In the genomic region with DNA sequence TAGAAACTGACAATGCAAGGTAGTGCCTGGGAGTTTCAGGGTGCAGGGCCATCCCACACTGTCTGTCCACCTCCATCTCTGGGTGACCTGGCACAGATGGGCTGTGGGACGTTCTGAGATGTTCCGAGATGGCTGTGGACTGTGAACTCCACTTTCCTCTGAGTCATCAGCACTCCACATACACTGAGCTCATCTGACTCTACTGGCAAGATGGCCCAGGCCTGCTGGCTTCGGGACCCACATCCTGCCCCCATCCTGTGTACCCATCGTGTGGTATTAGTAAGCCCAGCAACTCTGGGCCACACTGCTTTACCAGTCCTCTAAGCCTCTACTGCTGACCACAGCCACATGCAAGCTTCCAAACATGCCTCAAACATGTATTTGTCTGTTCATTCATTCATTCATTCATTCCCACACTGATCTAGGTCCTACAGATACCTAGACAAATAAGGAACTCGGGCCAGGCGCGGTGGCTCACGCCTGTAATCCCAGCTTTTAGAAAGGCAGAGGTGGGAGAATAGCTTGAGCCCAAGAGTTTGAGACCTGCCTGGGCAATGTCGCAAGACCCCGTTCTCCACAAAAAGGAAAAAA, we compare ENCODE assay signal across 12 cellular contexts.
DNase-seq lines count a peak whose midpoint lies in the region; ATAC-seq and TF ChIP-seq lines count a peak whose summit lies in the region.
"Had no signal": no experiment of that assay in that cellular context is flagged by ENCODE, and none has a peak within 500 bp of the region (broad histone marks: within the 10 kb centered on the region; RNA-seq: fewer than 3 reads in every experiment).

No MANE protein-coding gene starts in this region.

- H3K4me1 Mint-ChIP-seq in T-cell, result peaks cover 47 to 60% (median 54%) of the 10 kb centered on the region in 3 donors
- peaks cover 47% of the 10 kb centered on the region for H3K4me1 Mint-ChIP-seq in activated T-helper 2 cell treated with anti-CD3 and anti-CD28 coated beads, Interferon-gamma antibody, Interleukin-2, Interleukin-4, amounts not matched to agents 10 μg/mL and 5 μg/mL and 100 μg/mL, durations not matched to agents 14 hours and 24 hours and 36 hours (ENCODE audit: low read depth)
- peaks cover 51% of the 10 kb centered on the region for H3K4me1 Mint-ChIP-seq in memory B cell
- no peaks in the 10 kb centered on the region for H3K4me1 Mint-ChIP-seq in HFFc6 (ENCODE audit: low read depth)

- DNase-seq in A172 (ENCODE audit: low spot score) (peak; percentile 44), T-cell (peak in 33 of 34 experiments; percentile 20 to 66 (median 42)), memory B cell (ENCODE audit: low spot score in 2 of 2) (no peak), CD1c-positive myeloid dendritic cell (ENCODE audit: extremely low spot score) (no peak), HFFc6 (no peak), Right ventricle myocardium inferior (ENCODE audit: missing footprints) (no peak), medulla oblongata (ENCODE audit: extremely low spot score) (no peak)
- peak; percentile 27 for DNase-seq in activated T-helper 2 cell treated with anti-CD3 and anti-CD28 coated beads, Interferon-gamma antibody, Interleukin-2, Interleukin-4, amounts not matched to agents 10 μg/mL and 5 μg/mL and 100 μg/mL, durations not matched to agents 14 hours and 24 hours and 36 hours (ENCODE audit: low spot score)
- DNase-seq: erythroblast, kidney glomerular epithelial cell, NCI-H1694 treated with DMSO at 0.1 percent for 48 hours, substantia nigra had no signal

- peak overlapping the region in 1 of 3 donors; percentile 13 for H3K4me3 Mint-ChIP-seq in T-cell
- peak overlapping the region; percentile 1 for H3K4me3 Mint-ChIP-seq in activated T-helper 2 cell treated with anti-CD3 and anti-CD28 coated beads, Interferon-gamma antibody, Interleukin-2, Interleukin-4, amounts not matched to agents 10 μg/mL and 5 μg/mL and 100 μg/mL, durations not matched to agents 14 hours and 24 hours and 36 hours (ENCODE audit: low read depth)
- no peak overlapping the region for H3K4me3 Mint-ChIP-seq in memory B cell
- H3K4me3 Mint-ChIP-seq in HFFc6, result no peak overlapping the region

- POLR2A ChIA-PET in T-cell (lab: Charles Lee), result interaction anchor here (0.6 to 1.2 kb wide), 5 partner anchors 30 to 139 kb away, joined by 3 to 6 read pairs (median 3); no protein-coding TSS in a partner anchor

- H3K9me3 Mint-ChIP-seq in T-cell (no peaks in the 10 kb centered on the region), memory B cell (no peaks in the 10 kb centered on the region), HFFc6 (peaks cover 15% of the 10 kb centered on the region)
- no peaks in the 10 kb centered on the region for H3K9me3 Mint-ChIP-seq in activated T-helper 2 cell treated with anti-CD3 and anti-CD28 coated beads, Interferon-gamma antibody, Interleukin-2, Interleukin-4, amounts not matched to agents 10 μg/mL and 5 μg/mL and 100 μg/mL, durations not matched to agents 14 hours and 24 hours and 36 hours

- H3K27me3 Mint-ChIP-seq in T-cell (no peaks in the 10 kb centered on the region), memory B cell (no peaks in the 10 kb centered on the region), HFFc6 (ENCODE audit: insufficient read depth) (no peaks in the 10 kb centered on the region; the same call in 1 of the 2 replicates)
- no peaks in the 10 kb centered on the region for H3K27me3 Mint-ChIP-seq in activated T-helper 2 cell treated with anti-CD3 and anti-CD28 coated beads, Interferon-gamma antibody, Interleukin-2, Interleukin-4, amounts not matched to agents 10 μg/mL and 5 μg/mL and 100 μg/mL, durations not matched to agents 14 hours and 24 hours and 36 hours (ENCODE audit: low read depth)

- ATAC-seq in T-cell (replicated peaks in 1 of 4) (peak in 3 of 4 experiments; percentile 64 to 69 (median 66)), memory B cell (ENCODE audit: low read depth) (no peak), Right ventricle myocardium inferior (no peak)

- H3K36me3 Mint-ChIP-seq in T-cell (no peaks in the 10 kb centered on the region), memory B cell (no peaks in the 10 kb centered on the region), HFFc6 (ENCODE audit: low read depth) (no peaks in the 10 kb centered on the region)
- H3K36me3 Mint-ChIP-seq in activated T-helper 2 cell treated with anti-CD3 and anti-CD28 coated beads, Interferon-gamma antibody, Interleukin-2, Interleukin-4, amounts not matched to agents 10 μg/mL and 5 μg/mL and 100 μg/mL, durations not matched to agents 14 hours and 24 hours and 36 hours (ENCODE audit: low read depth), result peaks cover 8% of the 10 kb centered on the region

- no peak for TF ChIP-seq CTCF in HFFc6 (IDR thresholded peaks at IDR 0.05)

- CTCF ChIA-PET in T-cell (lab: Charles Lee), result interaction anchor here in 1 of 2 donors (0.6 to 1.6 kb wide), 3 partner anchors 29 to 106 kb away, joined by 3 to 5 read pairs (median 3); no protein-coding TSS in a partner anchor

- peak overlapping the region; percentile 92 to 93 for H3K27ac Mint-ChIP-seq in T-cell
- H3K27ac Mint-ChIP-seq in activated T-helper 2 cell treated with anti-CD3 and anti-CD28 coated beads, Interferon-gamma antibody, Interleukin-2, Interleukin-4, amounts not matched to agents 10 μg/mL and 5 μg/mL and 100 μg/mL, durations not matched to agents 14 hours and 24 hours and 36 hours, result peak overlapping the region; percentile 85
- H3K27ac Mint-ChIP-seq in memory B cell, result peak overlapping the region; percentile 100
- H3K27ac Mint-ChIP-seq in HFFc6, result no peak overlapping the region

- intact Hi-C loops in activated T-helper 2 cell treated with anti-CD3 and anti-CD28 coated beads, Interferon-gamma antibody, Interleukin-2, Interleukin-4, amounts not matched to agents 10 μg/mL and 5 μg/mL and 100 μg/mL, durations not matched to agents 14 hours and 24 hours and 36 hours (cut with micrococcal nuclease), result loop anchor here (1.0 kb wide), 2 partner anchors 85 to 133 kb away; no protein-coding TSS in a partner anchor
- intact Hi-C loops in Right ventricle myocardium inferior (cut with DNase I), result no loop called here

Comparison
In these comparisons a context has a peak if more than half of its experiments do, and no peak if none do; other contexts are left out.
1. DNase-seq: peak in A172 (single experiment), T-cell (33 of 34) and activated T-helper 2 cell treated with anti-CD3 and anti-CD28 coated beads, Interferon-gamma antibody, Interleukin-2, Interleukin-4, amounts not matched to agents 10 μg/mL and 5 μg/mL and 100 μg/mL, durations not matched to agents 14 hours and 24 hours and 36 hours (single experiment); none in memory B cell (0 of 2), CD1c-positive myeloid dendritic cell (single experiment), HFFc6 (single experiment), Right ventricle myocardium inferior (single experiment) and medulla oblongata (single experiment).
2. ATAC-seq: peak in T-cell (3 of 4); none in memory B cell (single experiment) and Right ventricle myocardium inferior (single experiment).